27 cellular contexts compared by ENCODE assay signal in genomic region chr10:48817141-48817540, GRCh38.
"Had no signal": no experiment of that assay in that cellular context is flagged by ENCODE, and none has a peak within 500 bp of the region (broad histone marks: within the 10 kb centered on the region; RNA-seq: fewer than 3 reads in every experiment).

No MANE protein-coding gene starts in this region.

- H3K27me3 Mint-ChIP-seq: stimulated activated naive CD8-positive, alpha-beta T cell treated with anti-CD3 and anti-CD28 coated beads, Interleukin-15, Interleukin-2, amounts not matched to agents 100 ng/mL and 50 ng/mL, for 24 hours had no signal

- H3K4me1 ChIP-seq: neural progenitor cell, pancreas, prostate gland, right lobe of liver, sigmoid colon, stomach, thyroid gland, tibial nerve, upper lobe of left lung, vagina had no signal

- H3K9ac ChIP-seq: neural progenitor cell had no signal

- H3K4me3 ChIP-seq: neural progenitor cell, pancreas, prostate gland, right lobe of liver, sigmoid colon, stomach, thoracic aorta, thyroid gland, tibial nerve, upper lobe of left lung, vagina had no signal

- DNase-seq: naive thymus-derived CD4-positive, alpha-beta T cell; natural killer cell; nucleus accumbens; pancreas; retina; right cardiac atrium; right lobe of liver; sigmoid colon; small intestine; stimulated activated CD4-positive, alpha-beta T cell treated with anti-CD3 and anti-CD28 coated beads, Interleukin-15, amount 100 ng/mL, for 24 hours; stimulated activated CD4-positive, alpha-beta T cell treated with anti-CD3 and anti-CD28 coated beads, Interleukin-2, amount 100 ng/mL, for 24 hours; stimulated activated CD4-positive, alpha-beta T cell treated with anti-CD3 and anti-CD28 coated beads, Interleukin-2, amount 100 ng/mL, for 48 hours; stimulated activated CD4-positive, alpha-beta T cell treated with anti-CD3 and anti-CD28 coated beads, Interleukin-4, amount 100 ng/mL, for 24 hours; stimulated activated naive CD4-positive, alpha-beta T cell treated with Interleukin-2 at 50 U/mL for 16 hours; stomach; thyroid gland; trophoblast cell had no signal

- H3K36me3 Mint-ChIP-seq: natural killer cell; neural progenitor cell; stimulated activated effector memory CD8-positive, alpha-beta T cell treated with anti-CD3 and anti-CD28 coated beads, Interleukin-12 subunit alpha, Interleukin-12 subunit beta, amount 100 ng/mL, for 72 hours had no signal

- ATAC-seq: naive thymus-derived CD4-positive, alpha-beta T cell; pancreas; right cardiac atrium; right lobe of liver; stimulated activated effector memory CD8-positive, alpha-beta T cell treated with anti-CD3 and anti-CD28 coated beads, Interleukin-12 subunit alpha, Interleukin-12 subunit beta, amount 100 ng/mL, for 72 hours had no signal

- H3K9me3 Mint-ChIP-seq: natural killer cell; nephron; neural progenitor cell; stimulated activated effector memory CD8-positive, alpha-beta T cell treated with anti-CD3 and anti-CD28 coated beads, Interleukin-12 subunit alpha, Interleukin-12 subunit beta, amount 100 ng/mL, for 72 hours; stimulated activated naive CD8-positive, alpha-beta T cell treated with anti-CD3 and anti-CD28 coated beads, Interleukin-15, Interleukin-2, amounts not matched to agents 100 ng/mL and 50 ng/mL, for 24 hours had no signal

- H3K9me3 ChIP-seq: neutrophil, pancreas, prostate gland, right lobe of liver, sigmoid colon, stomach, thoracic aorta, thyroid gland, tibial nerve, upper lobe of left lung, vagina had no signal

- H3K27ac Mint-ChIP-seq: naive thymus-derived CD4-positive, alpha-beta T cell; natural killer cell; nephron; neural progenitor cell; stimulated activated effector memory CD8-positive, alpha-beta T cell treated with anti-CD3 and anti-CD28 coated beads, Interleukin-12 subunit alpha, Interleukin-12 subunit beta, amount 100 ng/mL, for 72 hours; stimulated activated naive CD8-positive, alpha-beta T cell treated with anti-CD3 and anti-CD28 coated beads, Interleukin-15, Interleukin-2, amounts not matched to agents 100 ng/mL and 50 ng/mL, for 24 hours had no signal

- H3K4me2 ChIP-seq: neural progenitor cell had no signal

- H3K36me3 ChIP-seq: neural progenitor cell, pancreas, prostate gland, right lobe of liver, sigmoid colon, thoracic aorta, thyroid gland, tibial nerve, upper lobe of left lung, vagina had no signal

- H3K4me3 Mint-ChIP-seq: naive thymus-derived CD4-positive, alpha-beta T cell; natural killer cell; nephron; neural progenitor cell; stimulated activated effector memory CD8-positive, alpha-beta T cell treated with anti-CD3 and anti-CD28 coated beads, Interleukin-12 subunit alpha, Interleukin-12 subunit beta, amount 100 ng/mL, for 72 hours; stimulated activated naive CD8-positive, alpha-beta T cell treated with anti-CD3 and anti-CD28 coated beads, Interleukin-15, Interleukin-2, amounts not matched to agents 100 ng/mL and 50 ng/mL, for 24 hours had no signal

- H3K27ac ChIP-seq: neural progenitor cell, neutrophil, pancreas, prostate gland, right lobe of liver, sigmoid colon, stomach, thoracic aorta, thyroid gland, tibial nerve, upper lobe of left lung, vagina had no signal

- H2AFZ ChIP-seq: neural progenitor cell had no signal

- H3K4me1 Mint-ChIP-seq: natural killer cell; nephron; stimulated activated effector memory CD8-positive, alpha-beta T cell treated with anti-CD3 and anti-CD28 coated beads, Interleukin-12 subunit alpha, Interleukin-12 subunit beta, amount 100 ng/mL, for 72 hours had no signal

- H3K27me3 ChIP-seq: neural progenitor cell, neutrophil, pancreas, right lobe of liver, sigmoid colon, thyroid gland, tibial nerve, upper lobe of left lung, vagina had no signal
